25 cellular contexts compared by ENCODE assay signal in the genomic region with DNA sequence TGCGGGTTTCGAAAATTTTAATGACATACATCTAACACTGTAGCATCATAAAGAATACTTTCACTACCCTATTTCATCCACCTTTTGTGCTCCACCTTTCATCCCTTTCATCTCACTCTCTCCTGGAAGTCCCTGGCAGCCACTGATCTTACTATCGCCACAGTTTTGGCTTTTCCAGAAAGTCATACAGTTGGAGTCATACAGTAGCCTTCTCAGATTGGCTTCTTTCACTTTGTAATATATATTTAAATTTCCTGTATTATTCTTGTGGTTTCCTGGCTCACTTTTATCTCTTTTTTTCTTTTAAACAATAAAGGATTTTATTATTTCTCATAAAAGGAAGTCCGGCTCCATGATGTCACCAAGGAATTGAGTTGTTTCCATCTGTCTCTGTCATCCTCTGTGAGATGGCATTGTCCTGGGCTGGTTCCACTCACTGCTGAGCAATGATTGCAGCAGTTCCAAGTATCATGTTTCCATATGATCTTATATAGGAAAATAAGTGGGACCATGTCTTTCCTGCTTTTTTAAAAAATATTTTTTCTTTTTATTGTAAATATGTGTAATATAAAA.
"Had no signal": no experiment of that assay in that cellular context is flagged by ENCODE, and none has a peak within 500 bp of the region (broad histone marks: within the 10 kb centered on the region; RNA-seq: fewer than 3 reads in every experiment).

No MANE protein-coding gene starts in this region.

- H3K36me3 ChIP-seq: neural progenitor cell, ovary, right lobe of liver, sigmoid colon, stomach, thoracic aorta, thyroid gland, tibial nerve, upper lobe of left lung, uterus had no signal

- H3K9me3 ChIP-seq: ovary, right lobe of liver, thoracic aorta, thyroid gland, upper lobe of left lung, uterus had no signal

- H3K4me2 ChIP-seq: neural progenitor cell had no signal

- H3K9ac ChIP-seq: neural progenitor cell, parathyroid adenoma had no signal

- ATAC-seq: natural killer cell; psoas muscle; right cardiac atrium; right lobe of liver; stimulated activated effector memory CD8-positive, alpha-beta T cell treated with anti-CD3 and anti-CD28 coated beads, Interleukin-12 subunit alpha, Interleukin-12 subunit beta, amount 100 ng/mL, for 72 hours; stimulated activated naive B cell treated with anti-CD40 and anti-IgM and Interleukin-4, amounts not matched to agents 10 μg/mL and 1 μg/mL and 100 μg/mL, for 72 hours had no signal

- H3K27ac ChIP-seq: neural progenitor cell, ovary, parathyroid adenoma, psoas muscle, right lobe of liver, sigmoid colon, stomach, thoracic aorta, thyroid gland, tibial nerve, upper lobe of left lung, uterus had no signal

- H3K4me1 ChIP-seq: neural progenitor cell, parathyroid adenoma, psoas muscle, right lobe of liver, sigmoid colon, stomach, thyroid gland, tibial nerve, upper lobe of left lung, uterus had no signal

- DNase-seq: natural killer cell; occipital lobe; ovary; posterior cingulate gyrus; psoas muscle; right cardiac atrium; right lobe of liver; sigmoid colon; small intestine; stimulated activated CD4-positive, alpha-beta T cell treated with anti-CD3 and anti-CD28 coated beads, Interleukin-15, amount 100 ng/mL, for 24 hours; stimulated activated CD4-positive, alpha-beta T cell treated with anti-CD3 and anti-CD28 coated beads, Interleukin-2, amount 100 ng/mL, for 24 hours; stimulated activated CD4-positive, alpha-beta T cell treated with anti-CD3 and anti-CD28 coated beads, Interleukin-2, amount 100 ng/mL, for 48 hours; stimulated activated CD4-positive, alpha-beta T cell treated with anti-CD3 and anti-CD28 coated beads, Interleukin-4, amount 100 ng/mL, for 24 hours; stimulated activated naive B cell treated with anti-CD40 and anti-IgM and Interleukin-4, amounts not matched to agents 10 μg/mL and 1 μg/mL and 100 μg/mL, for 72 hours; stimulated activated naive CD4-positive, alpha-beta T cell treated with Interleukin-2 at 50 U/mL for 16 hours; stomach; thyroid gland; trophoblast cell; upper lobe of left lung; uterus had no signal

- H3K4me3 ChIP-seq: neural progenitor cell, ovary, psoas muscle, right lobe of liver, sigmoid colon, stomach, thoracic aorta, thyroid gland, tibial nerve, upper lobe of left lung, uterus had no signal

- H3K27me3 ChIP-seq: neural progenitor cell, ovary, right lobe of liver, sigmoid colon, stomach, thyroid gland, tibial nerve, upper lobe of left lung, uterus had no signal
